Comparison of ENCODE assay signal across 2 cellular contexts in genomic region chr12:23099604-23100003, GRCh38.
TF ChIP-seq lines count a peak whose summit lies in the region.

No MANE protein-coding gene starts in this region.

TF ChIP-seq in SK-N-SH, 30 proteins besides CTCF, POLR2A, EP300 and RAD21 (continued from another document):
- no peak for TF ChIP-seq ZBTB33 (IDR thresholded peaks at IDR 0.05; ENCODE audit: borderline replicate concordance, low read depth)
- no peak for TF ChIP-seq RXRA (IDR thresholded peaks at IDR 0.05; ENCODE audit: borderline replicate concordance, low read depth)
- TF ChIP-seq SIN3A (IDR thresholded peaks at IDR 0.05; ENCODE audit: borderline replicate concordance, low read depth, low read length), result no peak
- no peak for TF ChIP-seq EZH2phosphoT487 (IDR thresholded peaks at IDR 0.05; ENCODE audit: borderline replicate concordance, low read depth)
- TF ChIP-seq MAX (IDR thresholded peaks at IDR 0.05; ENCODE audit: low read depth), result no peak

TF ChIP-seq in HepG2, 621 proteins besides CTCF, POLR2A, EP300 and RAD21 (continued from another document):
- TF ChIP-seq ATF3 (CRISPR knock-in tag; IDR thresholded peaks at IDR 0.05) (no peak), HOXA7 (CRISPR knock-in tag; IDR thresholded peaks at IDR 0.05) (no peak), GATA4 (IDR thresholded peaks at IDR 0.05; ENCODE audit: borderline replicate concordance, low read depth) (no peak), ZNF704 (CRISPR knock-in tag; IDR thresholded peaks at IDR 0.05; ENCODE audit: borderline replicate concordance) (no peak)
